In the genomic region with DNA sequence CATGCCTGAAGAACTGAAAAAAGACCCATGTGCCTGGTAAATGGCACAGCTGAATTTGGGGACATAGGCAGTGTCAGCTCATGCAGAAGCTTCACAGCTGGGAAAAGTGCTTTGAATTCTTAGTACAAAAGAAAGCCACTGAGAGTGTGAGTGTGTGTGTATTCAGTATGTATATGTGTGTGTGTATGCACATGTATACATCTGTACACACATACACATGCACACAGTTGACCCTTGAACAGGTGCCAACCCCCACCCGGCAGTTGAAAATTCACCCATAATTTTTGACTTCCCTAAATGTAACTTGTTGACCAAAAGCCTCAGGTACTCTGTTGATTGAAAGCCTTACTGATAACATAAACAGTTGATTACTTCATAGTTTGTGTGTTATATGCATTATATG, we compare ENCODE assay signal across 11 cellular contexts. TPM values are rescaled to one million over a fixed set of nuclear protein-coding genes. Genes with fewer than 3 reads are reported as not detected.
DNase-seq lines count a peak whose midpoint lies in the region; FAIRE-seq and TF ChIP-seq lines count a peak whose summit lies in the region.
"Had no signal": no experiment of that assay in that cellular context is flagged by ENCODE, and none has a peak within 500 bp of the region (broad histone marks: within the 10 kb centered on the region; RNA-seq: fewer than 3 reads in every experiment).

No MANE protein-coding gene starts in this region.

- DNase-seq in activated naive CD4-positive, alpha-beta T cell treated with Interleukin-2 at 50 U/mL for 16 hours = no peak
- DNase-seq in OCI-M1 (lab: John Stamatoyannopoulos, UW) (peak; percentile 55), dorsolateral prefrontal cortex (no peak), transverse colon (no peak), H54 (ENCODE audit: insufficient read length, low spot score) (no peak), NCI-H2171 (lab: John Stamatoyannopoulos, UW) (no peak), tibial artery (no peak)

- H3K4me3 ChIP-seq in dorsolateral prefrontal cortex (peak overlapping the region in 9 of 59 donors; percentile 46 to 65 (median 55)), transverse colon (no peak overlapping the region), tibial artery (no peak overlapping the region)
- H3K4me3 ChIP-seq: GM23338 had no signal

- peaks cover 52% of the 10 kb centered on the region for H3K4me1 Mint-ChIP-seq in activated naive CD4-positive, alpha-beta T cell treated with anti-CD3 and anti-CD28 coated beads, Interleukin-2, amount 50 U/mL, for 24 hours

- in situ Hi-C loops in transverse colon (cut with MboI; ENCODE audit: low pct_ligation_motif_present in 1 of 4, low pct_unique_long_range_greater_than_20kb in 1 of 4, low sequenced_read_pairs in 3 of 4) = loop anchor here in 3 of 4 donors (5.0 to 25.0 kb wide), 4 partner anchors 270 to 370 kb away; partner anchors contain the start of genes CASP3 (in 1 of the 3) and PRIMPOL (in 1 of the 3)

- TF ChIP-seq POLR2A in transverse colon (IDR thresholded peaks at IDR 0.05) (no peak), H54 (IDR thresholded peaks at IDR 0.05; ENCODE audit: low read depth, low read length) (no peak)

- H3K36me3 ChIP-seq in transverse colon = no peaks in the 10 kb centered on the region
- no peaks in the 10 kb centered on the region for H3K36me3 ChIP-seq in tibial artery

- intact Hi-C loops in dorsolateral prefrontal cortex (cut with DNase I) (loop anchor here (5.0 to 10.0 kb wide), 7 partner anchors 80 to 738 kb away; partner anchors contain the start of genes CASP3 (in 1 of the 2), CENPU (in 1 of the 2), IRF2 (in 1 of the 2) and PRIMPOL (in 1 of the 2)), transverse colon (cut with DNase I; ENCODE audit: low total_unique reads) (loop anchor here (10.0 kb wide), 2 partner anchors 208 to 968 kb away; partner anchors contain the start of gene IRF2), tibial artery (cut with DNase I; ENCODE audit: low total_unique reads) (loop anchor here (10.0 kb wide), 1 partner anchor 358 kb away; no protein-coding TSS in a partner anchor)

- no peak for FAIRE-seq in H54 (lab: Jason Lieb, UNC)

- TF ChIP-seq CTCF in dorsolateral prefrontal cortex (IDR thresholded peaks at IDR 0.05 in 54 of 56, conservative IDR thresholded peaks at IDR 0.05 in 2 of 56; ENCODE audit: low read depth in 1 of 56, partially characterized antibody in 56 of 56) = no peak
- TF ChIP-seq CTCF in transverse colon (IDR thresholded peaks at IDR 0.05) = no peak
- TF ChIP-seq CTCF in tibial artery (IDR thresholded peaks at IDR 0.05) = no peak

- WGBS in transverse colon (ENCODE audit: low coverage in 1 of 2), 2 donors = 47% methylated on average over 1 of the region's 1 CpG; no CpG with 5 or more reads in 1 of the 2 donors

- no peaks in the 10 kb centered on the region for H3K9me3 Mint-ChIP-seq in activated naive CD4-positive, alpha-beta T cell treated with anti-CD3 and anti-CD28 coated beads, Interleukin-2, amount 50 U/mL, for 24 hours

- H3K27ac ChIP-seq in dorsolateral prefrontal cortex (peak overlapping the region in 32 of 59 donors; percentile 2 to 94 (median 82)), transverse colon (peak overlapping the region in 3 of 4 donors; percentile 64 to 72 (median 68)), tibial artery (no peak overlapping the region)

- H3K9me3 ChIP-seq in transverse colon (no peaks in the 10 kb centered on the region), tibial artery (no peaks in the 10 kb centered on the region)

- peak overlapping the region; percentile 90 for H3K27ac Mint-ChIP-seq in activated naive CD4-positive, alpha-beta T cell treated with anti-CD3 and anti-CD28 coated beads, Interleukin-2, amount 50 U/mL, for 24 hours
- H3K27ac Mint-ChIP-seq: GM23338 had no signal

- H3K36me3 Mint-ChIP-seq in activated naive CD4-positive, alpha-beta T cell treated with anti-CD3 and anti-CD28 coated beads, Interleukin-2, amount 50 U/mL, for 24 hours = no peaks in the 10 kb centered on the region

- no peak for TF ChIP-seq EP300 in transverse colon (IDR thresholded peaks at IDR 0.05; ENCODE audit: low read depth)

- H3K27me3 Mint-ChIP-seq in activated naive CD4-positive, alpha-beta T cell treated with anti-CD3 and anti-CD28 coated beads, Interleukin-2, amount 50 U/mL, for 24 hours = no peaks in the 10 kb centered on the region

- H3K4me1 ChIP-seq in transverse colon = peaks cover 0 to 5% (median 0%) of the 10 kb centered on the region in 4 donors
- no peaks in the 10 kb centered on the region for H3K4me1 ChIP-seq in tibial artery

- no peaks in the 10 kb centered on the region for H3K27me3 ChIP-seq in dorsolateral prefrontal cortex
- H3K27me3 ChIP-seq in transverse colon = no peaks in the 10 kb centered on the region
- H3K27me3 ChIP-seq in tibial artery = no peaks in the 10 kb centered on the region

- H3K4me3 Mint-ChIP-seq in activated naive CD4-positive, alpha-beta T cell treated with anti-CD3 and anti-CD28 coated beads, Interleukin-2, amount 50 U/mL, for 24 hours = peak overlapping the region; percentile 77
- H3K4me3 Mint-ChIP-seq: GM23338 had no signal

RNA-seq across cellular contexts. Expression of gene ENPP6, which starts 49.5 kb away (rescaled TPM):
- 10 to 100 TPM in 35 of 120 experiments, 1 to 10 TPM in 85; 1.8 to 35.2 (median 8.0) TPM for total RNA-seq in dorsolateral prefrontal cortex
- under 1 TPM in 2 of 4 donors, not detected in 2; 0.14 to 0.64 TPM for total RNA-seq in transverse colon
- total RNA-seq: GM23338, left ventricle myocardium superior, smooth muscle cell had no signal

Comparison
In these comparisons a context has a peak if more than half of its experiments do, and no peak if none do; other contexts are left out.
1. H3K27ac ChIP-seq: peak in dorsolateral prefrontal cortex (32 of 59) and transverse colon (3 of 4); none in tibial artery (0 of 2).